8 cellular contexts compared by ENCODE assay signal in genomic region chr12:56189336-56189917, GRCh38.
DNase-seq lines count a peak whose midpoint lies in the region; ATAC-seq lines count a peak whose summit lies in the region.

TSS of gene SMARCC2 (minus strand) at chr12:56189483. CDS start at chr12:56189461, 22 bp downstream.

- H3K27ac ChIP-seq in caudate nucleus (ENCODE audit: low read depth, low read length): peak within 1 kb of the TSS; percentile 86

- DNase-seq in 8988T (peak; percentile 82), NCI-H2227 (lab: John Stamatoyannopoulos, UW; ENCODE audit: unreplicated experiment) (peak; percentile 87), caudate nucleus (lab: John Stamatoyannopoulos, UW) (peak in 56 of 61 donors; percentile 8 to 90 (median 73)), iris pigment epithelial cell (ENCODE audit: low read depth) (peak; percentile 82)
- DNase-seq in activated CD4-positive, CD25-positive, alpha-beta regulatory T cell (lab: John Stamatoyannopoulos, UW): peak; percentile 71 to 74 (median 72)
- DNase-seq in stimulated activated CD4-positive, alpha-beta T cell treated with anti-CD3 and anti-CD28 coated beads, Interleukin-12 subunit alpha, Interleukin-12 subunit beta, amount 100 ng/mL, for 24 hours (ENCODE audit: low read depth in 2 of 2): peak; percentile 71 to 75

- ATAC-seq in GM18519 (IDR thresholded peaks at IDR 0.05; ENCODE audit: low FRiP score, unreplicated experiment) (peak; percentile 67), HG03097 (IDR thresholded peaks at IDR 0.05; ENCODE audit: low FRiP score, unreplicated experiment) (peak; percentile 56)

Comparison
In these comparisons a context has a peak if more than half of its experiments do, and no peak if none do; other contexts are left out.
1. Peak in every context shown above with its lines: DNase-seq, ATAC-seq and H3K27ac ChIP-seq.